Comparison of ENCODE assay signal across 1 cellular context in the genomic region with DNA sequence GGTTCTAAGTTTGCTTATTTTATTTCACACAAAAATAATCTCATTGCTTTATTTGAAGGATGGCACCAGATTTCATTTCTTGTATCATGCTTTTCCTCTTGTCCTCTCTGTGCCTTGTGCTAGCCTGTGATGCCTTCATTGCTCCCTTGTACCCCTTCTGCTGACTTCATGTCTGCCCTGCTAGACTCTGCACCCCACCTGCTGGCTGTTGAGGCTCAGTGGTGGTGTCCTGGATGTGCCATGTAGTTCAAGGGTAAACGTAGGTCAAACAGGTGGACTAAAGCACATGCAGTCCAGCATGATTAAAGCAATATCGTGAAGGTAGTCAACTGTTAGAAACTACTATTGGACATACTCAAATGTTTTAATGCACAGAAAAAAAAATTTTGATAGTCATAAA.
TF ChIP-seq lines count a peak whose summit lies in the region.

No MANE protein-coding gene starts in this region.

TF ChIP-seq in endothelial cell of umbilical vein, 7 proteins besides CTCF, POLR2A, EP300 and RAD21:
- TF ChIP-seq GATA2 (IDR thresholded peaks at IDR 0.05; ENCODE audit: insufficient read depth, insufficient read length, low read depth, low read length) (no peak), EZH2 (IDR thresholded peaks at IDR 0.05; ENCODE audit: borderline replicate concordance, low read depth, low read length, severe bottlenecking) (no peak), FOS (IDR thresholded peaks at IDR 0.05; ENCODE audit: borderline replicate concordance, insufficient read depth, low read length) (no peak), MYC (IDR thresholded peaks at IDR 0.05; ENCODE audit: low read depth, low read length) (no peak), JUN (IDR thresholded peaks at IDR 0.05; ENCODE audit: borderline replicate concordance, insufficient read depth, insufficient read length, low read depth) (no peak), POLR2AphosphoS5 (IDR thresholded peaks at IDR 0.05; ENCODE audit: insufficient read depth, low read depth, low read length) (no peak)
- TF ChIP-seq, protein P1, sequence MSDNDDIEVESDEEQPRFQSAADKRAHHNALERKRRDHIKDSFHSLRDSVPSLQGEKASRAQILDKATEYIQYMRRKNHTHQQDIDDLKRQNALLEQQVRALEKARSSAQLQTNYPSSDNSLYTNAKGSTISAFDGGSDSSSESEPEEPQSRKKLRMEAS (IDR thresholded peaks at IDR 0.05; ENCODE audit: insufficient read depth, insufficient read length), result no peak
